In genomic region chr14:50230601-50231474, GRCh38 we compare ENCODE assay signal across 8 cellular contexts. TPM values are rescaled to one million over a fixed set of nuclear protein-coding genes. Genes with fewer than 3 reads are reported as not detected.
DNase-seq lines count a peak whose midpoint lies in the region; ATAC-seq and TF ChIP-seq lines count a peak whose summit lies in the region.

No MANE protein-coding gene starts in this region.

- H3K27me3 ChIP-seq in body of pancreas = no peaks in the 10 kb centered on the region
- no peaks in the 10 kb centered on the region for H3K27me3 ChIP-seq in sigmoid colon

- peaks cover 16% of the 10 kb centered on the region for H3K36me3 Mint-ChIP-seq in T-helper 1 cell treated with Interleukin-12 subunit alpha and Interleukin-12 subunit beta and Interleukin-4 antibody, amounts not matched to agents 30 μg/mL and 1 μg/mL, for 36 hours (ENCODE audit: low read depth)

- H3K4me3 Mint-ChIP-seq in T-helper 1 cell treated with Interleukin-12 subunit alpha and Interleukin-12 subunit beta and Interleukin-4 antibody, amounts not matched to agents 30 μg/mL and 1 μg/mL, for 36 hours = peak overlapping the region; percentile 91

- TF ChIP-seq EP300 in sigmoid colon (IDR thresholded peaks at IDR 0.05) = no peak

- 0 to 1% methylated on average over 18 to 49 of the region's 66 CpGs for WGBS in body of pancreas, 2 donors
- WGBS in sigmoid colon, 2 donors = 0% methylated on average over 66 of the region's 66 CpGs

- intact Hi-C loops in body of pancreas (cut with DNase I) = no loop called here
- intact Hi-C loops in sigmoid colon (cut with DNase I) = loop anchor here (5.0 kb wide), 4 partner anchors 81 to 364 kb away; partner anchors contain the start of genes DMAC2L, L2HGDH, MAP4K5 and VCPKMT

- ATAC-seq in GM21825 (IDR thresholded peaks at IDR 0.05; ENCODE audit: unreplicated experiment) = peak; percentile 28
- ATAC-seq in body of pancreas = peak; percentile 48

- H3K9me3 Mint-ChIP-seq in T-helper 1 cell treated with Interleukin-12 subunit alpha and Interleukin-12 subunit beta and Interleukin-4 antibody, amounts not matched to agents 30 μg/mL and 1 μg/mL, for 36 hours = peaks cover 10% of the 10 kb centered on the region

- H3K27me3 Mint-ChIP-seq in T-helper 1 cell treated with Interleukin-12 subunit alpha and Interleukin-12 subunit beta and Interleukin-4 antibody, amounts not matched to agents 30 μg/mL and 1 μg/mL, for 36 hours (ENCODE audit: low read depth) = peaks cover 4% of the 10 kb centered on the region

- H3K4me1 ChIP-seq in body of pancreas = peaks cover 44% of the 10 kb centered on the region
- peaks cover 0 to 61% (median 46%) of the 10 kb centered on the region in 4 donors for H3K4me1 ChIP-seq in sigmoid colon

- TF ChIP-seq CTCF in body of pancreas (IDR thresholded peaks at IDR 0.05) = no peak
- TF ChIP-seq CTCF in sigmoid colon (IDR thresholded peaks at IDR 0.05) = no peak

- peak overlapping the region; percentile 94 to 99 (median 96) for H3K27ac ChIP-seq in body of pancreas
- peak overlapping the region; percentile 95 to 99 (median 98) for H3K27ac ChIP-seq in sigmoid colon

- peaks cover 39% of the 10 kb centered on the region for H3K4me1 Mint-ChIP-seq in T-helper 1 cell treated with Interleukin-12 subunit alpha and Interleukin-12 subunit beta and Interleukin-4 antibody, amounts not matched to agents 30 μg/mL and 1 μg/mL, for 36 hours (ENCODE audit: low read depth)

- DNase-seq in GM03348 (ENCODE audit: low spot score) = peak; percentile 66
- DNase-seq in KG1 (lab: John Stamatoyannopoulos, UW) = peak; percentile 70
- peak; percentile 50 to 65 (median 58) for DNase-seq in body of pancreas
- peak; percentile 78 for DNase-seq in sigmoid colon
- no peak for DNase-seq in cortex of kidney (lab: John Stamatoyannopoulos, UW)

- TF ChIP-seq POLR2A in body of pancreas (IDR thresholded peaks at IDR 0.05) = peak in 1 of 3 donors; percentile 34
- TF ChIP-seq POLR2A in sigmoid colon (IDR thresholded peaks at IDR 0.05) = no peak

- no peaks in the 10 kb centered on the region for H3K9me3 ChIP-seq in body of pancreas
- H3K9me3 ChIP-seq in sigmoid colon = no peaks in the 10 kb centered on the region

- peak overlapping the region in 1 of 2 donors; percentile 34 for H3K4me3 ChIP-seq in body of pancreas
- H3K4me3 ChIP-seq in iPS-11a (ENCODE audit: low read depth, low read length) = peak overlapping the region; percentile 81
- peak overlapping the region; percentile 59 to 89 (median 70) for H3K4me3 ChIP-seq in sigmoid colon

- no peaks in the 10 kb centered on the region for H3K36me3 ChIP-seq in body of pancreas (replicated peaks in 1 of 2; ENCODE audit: insufficient read depth in 1 of 2, low read depth in 2 of 2)
- H3K36me3 ChIP-seq in sigmoid colon = no peaks in the 10 kb centered on the region

- peak overlapping the region; percentile 94 for H3K27ac Mint-ChIP-seq in T-helper 1 cell treated with Interleukin-12 subunit alpha and Interleukin-12 subunit beta and Interleukin-4 antibody, amounts not matched to agents 30 μg/mL and 1 μg/mL, for 36 hours

RNA-seq across cellular contexts. Expression of gene SOS2, which starts 0.5 kb away (rescaled TPM):
- total RNA-seq in body of pancreas (10 to 100 TPM; 20.5 to 26.4 TPM), sigmoid colon (10 to 100 TPM; 31.9 to 40.4 (median 38.7) TPM)
- 10 to 100 TPM; 11.2 to 25.2 (median 18.6) TPM for polyA plus RNA-seq in sigmoid colon
